Comparison of ENCODE assay signal across 1 cellular context in genomic region chr12:14257734-14258467, GRCh38.
TF ChIP-seq lines count a peak whose summit lies in the region.

No MANE protein-coding gene starts in this region.

TF ChIP-seq in HepG2, 621 proteins besides CTCF, POLR2A, EP300 and RAD21 (continued from another document and continues in another):
- TF ChIP-seq STAT6 (CRISPR knock-in tag; IDR thresholded peaks at IDR 0.05; ENCODE audit: borderline replicate concordance) (peak; percentile 36; the same call in 1 of the 2 replicates), ZSCAN25 (CRISPR knock-in tag; IDR thresholded peaks at IDR 0.05) (no peak), SATB2 (CRISPR knock-in tag; IDR thresholded peaks at IDR 0.05) (no peak), HNRNPLL (IDR thresholded peaks at IDR 0.05; ENCODE audit: low read depth, low read length, poor library complexity, severe bottlenecking) (no peak), GZF1 (CRISPR knock-in tag; IDR thresholded peaks at IDR 0.05) (no peak), THAP11 (CRISPR knock-in tag; IDR thresholded peaks at IDR 0.05) (peak; percentile 71; the same call in 1 of the 2 replicates), ZBTB8A (CRISPR knock-in tag; IDR thresholded peaks at IDR 0.05; ENCODE audit: borderline replicate concordance, low read depth) (no peak), ZHX1 (CRISPR knock-in tag; IDR thresholded peaks at IDR 0.05; ENCODE audit: low read depth) (no peak), ZBTB39 (CRISPR knock-in tag; IDR thresholded peaks at IDR 0.05) (no peak), ZNF354B (CRISPR knock-in tag; IDR thresholded peaks at IDR 0.05) (no peak), LCORL (IDR thresholded peaks at IDR 0.05) (no peak), LCORL (CRISPR knock-in tag; IDR thresholded peaks at IDR 0.05) (peak; percentile 69), ATF6 (CRISPR knock-in tag; conservative IDR thresholded peaks at IDR 0.05) (no peak), MED1 (CRISPR knock-in tag; IDR thresholded peaks at IDR 0.05) (peak; percentile 51; the same call in 1 of the 2 replicates), MAX (IDR thresholded peaks at IDR 0.05) (peak; percentile 66), ZBTB26 (CRISPR knock-in tag; IDR thresholded peaks at IDR 0.05; ENCODE audit: borderline replicate concordance) (peak; percentile 71; the same call in 1 of the 2 replicates), ZNF670 (CRISPR knock-in tag; IDR thresholded peaks at IDR 0.05; ENCODE audit: borderline replicate concordance) (no peak), ZBTB4 (CRISPR knock-in tag; IDR thresholded peaks at IDR 0.05; ENCODE audit: borderline replicate concordance) (no peak), FOXA3 (CRISPR knock-in tag; IDR thresholded peaks at IDR 0.05) (peak; percentile 56; the same call in 1 of the 2 replicates), E2F2 (CRISPR knock-in tag; IDR thresholded peaks at IDR 0.05; ENCODE audit: borderline replicate concordance) (no peak), ZSCAN9 (CRISPR knock-in tag; IDR thresholded peaks at IDR 0.05; ENCODE audit: borderline replicate concordance) (peak; percentile 73; the same call in 1 of the 2 replicates), ZNF180 (CRISPR knock-in tag; IDR thresholded peaks at IDR 0.05; ENCODE audit: borderline replicate concordance, low read depth) (no peak), HNF1A (IDR thresholded peaks at IDR 0.05; ENCODE audit: low read depth) (peak; percentile 33; the same call in 1 of the 2 replicates), HNF1A (CRISPR knock-in tag; IDR thresholded peaks at IDR 0.05; ENCODE audit: borderline replicate concordance) (peak; percentile 72; the same call in 1 of the 2 replicates), ZNF709 (CRISPR knock-in tag; IDR thresholded peaks at IDR 0.05) (peak; percentile 62; the same call in 1 of the 2 replicates), SUZ12 (IDR thresholded peaks at IDR 0.05; ENCODE audit: low read depth, low read length) (no peak), ZNF710 (CRISPR knock-in tag; IDR thresholded peaks at IDR 0.05; ENCODE audit: borderline replicate concordance) (no peak), MXD3 (CRISPR knock-in tag; IDR thresholded peaks at IDR 0.05) (peak; percentile 30; the same call in 1 of the 2 replicates)
